Comparison of ENCODE assay signal across 26 cellular contexts in genomic region chr10:43981696-43982095, GRCh38.
DNase-seq lines count a peak whose midpoint lies in the region; ATAC-seq, FAIRE-seq and TF ChIP-seq lines count a peak whose summit lies in the region.
"Had no signal": no experiment of that assay in that cellular context is flagged by ENCODE, and none has a peak within 500 bp of the region (broad histone marks: within the 10 kb centered on the region; RNA-seq: fewer than 3 reads in every experiment).

No MANE protein-coding gene starts in this region.

- H3K9me3 ChIP-seq in HepG2 (ENCODE audit: low read length) (no peaks in the 10 kb centered on the region), right lobe of liver (no peaks in the 10 kb centered on the region), T-helper 17 cell (ENCODE audit: control insufficient read depth, low read length, poor library complexity, severe bottlenecking) (no peaks in the 10 kb centered on the region), neutrophil (no peaks in the 10 kb centered on the region)
- H3K9me3 ChIP-seq: BE2C had no signal

- H3K27ac ChIP-seq in HepG2 (ENCODE audit: extremely low read length, insufficient read depth, low read length) (no peak overlapping the region), right lobe of liver (no peak overlapping the region), ACC112 (ENCODE audit: low read depth, low read length) (peak overlapping the region; percentile 6; the same call in 1 of the 2 replicates), neutrophil (peak overlapping the region; percentile 93)

- H3K36me3 Mint-ChIP-seq in T-helper 17 cell (ENCODE audit: low read depth) (no peaks in the 10 kb centered on the region), T-cell (no peaks in the 10 kb centered on the region)
- H3K36me3 Mint-ChIP-seq: CD14-positive monocyte; CD8-positive, alpha-beta memory T cell had no signal

- H3K4me3 ChIP-seq in HepG2 (replicated peaks in 1 of 3; ENCODE audit: insufficient read depth in 1 of 3, low read depth in 2 of 3, low read length in 3 of 3) (no peak overlapping the region), right lobe of liver (no peak overlapping the region), ACC112 (ENCODE audit: low read depth, low read length) (no peak overlapping the region), neutrophil (ENCODE audit: low read depth in 1 of 2, low read length in 1 of 2) (no peak overlapping the region)
- H3K4me3 ChIP-seq: BLaER1 treated with 17β-estradiol and CSF1 and Interleukin-3, amounts not matched to agents 10 nM and 100 nM; GM12878; GM23338 had no signal

- no peaks in the 10 kb centered on the region for H3K9me3 Mint-ChIP-seq in T-cell
- H3K9me3 Mint-ChIP-seq: CD4-positive, alpha-beta T cell; CD8-positive, alpha-beta memory T cell; GM23338 had no signal

- H4K20me1 ChIP-seq in HepG2 (ENCODE audit: insufficient read depth, low read length), result no peaks in the 10 kb centered on the region
- H4K20me1 ChIP-seq: BLaER1 treated with 17β-estradiol and CSF1 and Interleukin-3, amounts not matched to agents 10 nM and 100 nM had no signal

- no peak overlapping the region for H3K9ac ChIP-seq in HepG2 (ENCODE audit: insufficient read depth, low read depth, low read length)

- no peak for FAIRE-seq in HepG2 (lab: Jason Lieb, UNC)
- FAIRE-seq: D721Med, GM19239 had no signal

- no peaks in the 10 kb centered on the region for H3K79me2 ChIP-seq in HepG2 (ENCODE audit: insufficient read depth, low read length)
- no peaks in the 10 kb centered on the region for H3K79me2 ChIP-seq in ACC112 (ENCODE audit: control insufficient read depth, insufficient read depth, low read length, unreplicated experiment)

- H3K4me1 ChIP-seq in HepG2 (ENCODE audit: insufficient read depth, low read length) (no peaks in the 10 kb centered on the region), right lobe of liver (no peaks in the 10 kb centered on the region), ACC112 (ENCODE audit: control insufficient read depth, insufficient read depth, low read length, unreplicated experiment) (peaks cover 8% of the 10 kb centered on the region), neutrophil (ENCODE audit: control insufficient read depth in 1 of 2, insufficient read depth in 1 of 2, low read depth in 1 of 2, low read length in 1 of 2) (peaks cover 49 to 50% of the 10 kb centered on the region in 2 experiments)

- DNase-seq in HepG2 (ENCODE audit: low spot score) (no peak), right lobe of liver (no peak), T-helper 17 cell (no peak), T-cell (no peak), NCI-H2107 (lab: John Stamatoyannopoulos, UW) (no peak)
- DNase-seq: 8988T; ACHN; AML-193; BE2C; CD4-positive, alpha-beta T cell; CD8-positive, alpha-beta memory T cell; DMS 273 treated with DMSO at 0.1 percent for 48 hours; DMS79; EL; GDM1; H9 had no signal

- no peaks in the 10 kb centered on the region for H3K36me3 ChIP-seq in HepG2 (replicated peaks in 1 of 2; ENCODE audit: control insufficient read depth in 1 of 2, insufficient read depth in 2 of 2, low read length in 2 of 2)
- no peaks in the 10 kb centered on the region for H3K36me3 ChIP-seq in right lobe of liver
- H3K36me3 ChIP-seq in ACC112 (ENCODE audit: insufficient read depth, low read length), result no peaks in the 10 kb centered on the region
- H3K36me3 ChIP-seq in neutrophil, result no peaks in the 10 kb centered on the region
- H3K36me3 ChIP-seq: BE2C; BLaER1 treated with 17β-estradiol and CSF1 and Interleukin-3, amounts not matched to agents 10 nM and 100 nM had no signal

- WGBS in HepG2 (ENCODE audit: low lambda C conversion rate), result 0% methylated on average over 2 of the region's 2 CpGs
- 50% methylated on average over 2 of the region's 2 CpGs for WGBS in right lobe of liver (ENCODE audit: insufficient coverage, low coverage, low lambda C conversion rate, missing lambda C conversion rate)

- no peak for TF ChIP-seq POLR2A in HepG2 (IDR thresholded peaks at IDR 0.05; ENCODE audit: insufficient read depth in 1 of 2, low read depth in 2 of 2, low read length in 2 of 2)
- TF ChIP-seq POLR2A in right lobe of liver (IDR thresholded peaks at IDR 0.05), result no peak

- TF ChIP-seq EP300 in HepG2 (IDR thresholded peaks at IDR 0.05; ENCODE audit: low read depth in 2 of 2, low read length in 2 of 2) (no peak), HepG2 (CRISPR knock-in tag; IDR thresholded peaks at IDR 0.05; ENCODE audit: borderline replicate concordance) (no peak)

- H3K4me3 Mint-ChIP-seq in T-helper 17 cell (no peak overlapping the region), T-cell (no peak overlapping the region)
- H3K4me3 Mint-ChIP-seq: CD14-positive monocyte; CD4-positive, alpha-beta T cell; CD8-positive, alpha-beta memory T cell; GM23338; H9 had no signal

- H3K4me2 ChIP-seq in HepG2 (ENCODE audit: low read depth, low read length), result no peak overlapping the region
- H3K4me2 ChIP-seq: GM23338 had no signal

- in situ Hi-C loops in HepG2 (cut with HindIII; ENCODE audit: extremely low pct_ligation_motif_present, low pct_unique_long_range_greater_than_20kb), result no loop called here

- BruUV-seq in HepG2 (replicated peaks; lab: Mats Ljungman, UMichigan), result no TSS peak

- TF ChIP-seq RAD21 in HepG2 (CRISPR knock-in tag; IDR thresholded peaks at IDR 0.05), result no peak

- H2AFZ ChIP-seq in HepG2 (ENCODE audit: low read length), result no peak overlapping the region
- no peak overlapping the region for H2AFZ ChIP-seq in ACC112 (ENCODE audit: low read length, unreplicated experiment)
- H2AFZ ChIP-seq: GM23338 had no signal

- H3K4me1 Mint-ChIP-seq in T-helper 17 cell (peaks cover 6% of the 10 kb centered on the region), T-cell (peaks cover 0 to 14% (median 6%) of the 10 kb centered on the region in 3 donors)
- H3K4me1 Mint-ChIP-seq: GM23338 had no signal

- ATAC-seq in HepG2 (no peak), right lobe of liver (no peak), T-helper 17 cell (no peak), T-cell (replicated peaks in 1 of 4) (no peak), HG03039 (IDR thresholded peaks at IDR 0.05; ENCODE audit: unreplicated experiment) (no peak)
- ATAC-seq: GM23338, HCT116 had no signal

- H3K27me3 Mint-ChIP-seq in T-helper 17 cell (no peaks in the 10 kb centered on the region), T-cell (no peaks in the 10 kb centered on the region)
- H3K27me3 Mint-ChIP-seq: CD4-positive, alpha-beta T cell had no signal

- H3K27ac Mint-ChIP-seq in T-helper 17 cell (peak overlapping the region; percentile 19), T-cell (no peak overlapping the region)
- H3K27ac Mint-ChIP-seq: CD14-positive monocyte; CD4-positive, alpha-beta T cell; CD8-positive, alpha-beta memory T cell; GM23338; H9 had no signal

- H3K27me3 ChIP-seq in HepG2 (ENCODE audit: control insufficient read depth in 1 of 2, insufficient read depth in 2 of 2, low read length in 2 of 2), result no peaks in the 10 kb centered on the region; a peak in 1 of 5 replicates
- no peaks in the 10 kb centered on the region for H3K27me3 ChIP-seq in right lobe of liver
- H3K27me3 ChIP-seq in ACC112 (ENCODE audit: insufficient read depth, low read length), result no peaks in the 10 kb centered on the region
- no peaks in the 10 kb centered on the region for H3K27me3 ChIP-seq in neutrophil
- H3K27me3 ChIP-seq: BE2C; BLaER1 treated with 17β-estradiol and CSF1 and Interleukin-3, amounts not matched to agents 10 nM and 100 nM had no signal

- TF ChIP-seq CTCF in HepG2 (CRISPR knock-in tag; IDR thresholded peaks at IDR 0.05) (no peak), right lobe of liver (IDR thresholded peaks at IDR 0.05) (no peak), neutrophil (IDR thresholded peaks at IDR 0.05) (no peak)

- POLR2A ChIA-PET in HepG2 (lab: Yijun Ruan, JAX), result no interaction called here
- POLR2A ChIA-PET in T-cell (lab: Charles Lee), result no interaction called here

- CTCF ChIA-PET in HepG2 (lab: Yijun Ruan, JAX; ENCODE audit: low intra/inter-chr PET ratio, low total read pairs) (no interaction called here), T-cell (lab: Charles Lee) (no interaction called here)

- intact Hi-C loops in HepG2 (cut with micrococcal nuclease; ENCODE audit: unreplicated experiment) (no loop called here), right lobe of liver (cut with DNase I) (no loop called here)

TF ChIP-seq in HepG2, 621 proteins besides CTCF, POLR2A, EP300 and RAD21:
- peak; percentile 63 for TF ChIP-seq MAFF (IDR thresholded peaks at IDR 0.05; ENCODE audit: low read depth, low read length)
- TF ChIP-seq MAFK (conservative IDR thresholded peaks at IDR 0.05 in 1 of 2, IDR thresholded peaks at IDR 0.05 in 1 of 2; ENCODE audit: low read length in 2 of 2), result peak; percentile 59 to 73; a peak in 3 of 4 replicates
- TF ChIP-seq ZNF878 (CRISPR knock-in tag; IDR thresholded peaks at IDR 0.05), result no peak

Comparison
In these comparisons a context has a peak if more than half of its experiments do, and no peak if none do; other contexts are left out.
1. H3K27ac ChIP-seq: peak in ACC112 (single experiment) and neutrophil (single experiment); none in HepG2 (single experiment) and right lobe of liver (0 of 3).